Comparison of ENCODE assay signal across 19 cellular contexts in genomic region chr2:234625626-234626253, GRCh38.
"Had no signal": no experiment of that assay in that cellular context is flagged by ENCODE, and none has a peak within 500 bp of the region (broad histone marks: within the 10 kb centered on the region; RNA-seq: fewer than 3 reads in every experiment).

No MANE protein-coding gene starts in this region.

- H3K36me3 ChIP-seq: SJSA1 had no signal

- ATAC-seq: activated T-helper 17 cell treated with anti-CD3 and anti-CD28 coated beads, Interleukin-2, amount 50 U/mL, for 72 hours; T-helper 17 cell; WTC11 had no signal

- H3K4me3 ChIP-seq: SJSA1 had no signal

- H3K27me3 ChIP-seq: SJSA1 had no signal

- H3K9me3 ChIP-seq: SJSA1 had no signal

- H3K27ac ChIP-seq: SJSA1 had no signal

- DNase-seq: activated CD4-positive, alpha-beta T cell treated with anti-CD3 and anti-CD28 coated beads for 48 hours; activated CD4-positive, alpha-beta T cell treated with anti-CD3 and anti-CD28 coated beads, Interleukin-2, amount 50 U/mL, for 48 hours; activated CD4-positive, CD25-positive, alpha-beta regulatory T cell treated with anti-CD3 and anti-CD28 coated beads, Interleukin-2, amount 50 U/mL, for 72 hours; activated gamma-delta T cell; activated naive CD4-positive, alpha-beta T cell treated with anti-CD3 and anti-CD28 coated beads for 36 hours; activated T-cell treated with anti-CD3 and anti-CD28 coated beads, Interleukin-2, amount 50 U/mL, for 48 hours; amygdala; NCI-H1048; NCI-H146; NCI-H187 treated with DMSO at 0.1 percent for 48 hours; NCI-H2081 treated with DMSO at 0.1 percent for 48 hours; NCI-H446; NCI-H524; SHP77; T-helper 17 cell; T-helper 9 cell had no signal
